Comparison of ENCODE assay signal across 17 cellular contexts in the genomic region with DNA sequence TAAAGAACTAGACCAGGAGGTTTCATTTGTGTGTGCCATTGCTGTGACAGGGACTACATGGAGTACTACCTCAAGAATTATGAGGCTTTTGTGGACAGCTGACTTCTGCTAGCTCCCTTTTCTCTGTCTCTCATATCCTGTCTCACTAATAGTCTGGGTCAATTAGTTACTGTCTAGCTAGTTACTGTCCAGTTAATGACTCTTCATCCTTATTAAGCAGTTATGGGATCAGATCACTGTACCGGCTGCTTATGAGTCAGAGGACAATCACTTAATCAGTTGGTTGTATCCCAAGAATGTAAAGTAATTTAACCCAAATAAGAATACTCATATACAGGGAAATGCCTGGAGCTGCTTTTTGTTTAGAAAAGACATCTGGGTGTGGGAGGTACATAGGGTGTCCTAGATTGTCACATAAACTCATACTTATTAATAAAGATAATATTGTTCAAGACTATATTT.
DNase-seq lines count a peak whose midpoint lies in the region; FAIRE-seq and TF ChIP-seq lines count a peak whose summit lies in the region.
"Had no signal": no experiment of that assay in that cellular context is flagged by ENCODE, and none has a peak within 500 bp of the region (broad histone marks: within the 10 kb centered on the region; RNA-seq: fewer than 3 reads in every experiment).

No MANE protein-coding gene starts in this region.

- no peak overlapping the region for H3K4me3 ChIP-seq in cardiac fibroblast (replicated peaks in 1 of 2; ENCODE audit: low read depth in 2 of 2, low read length in 2 of 2)
- H3K4me3 ChIP-seq: colonic mucosa, spleen, testis had no signal

- H3K4me1 Mint-ChIP-seq in mesothelial cell of epicardium (peaks cover 21% of the 10 kb centered on the region), endothelial cell (ENCODE audit: unreplicated experiment) (no peaks in the 10 kb centered on the region)
- H3K4me1 Mint-ChIP-seq: natural killer cell had no signal

- TF ChIP-seq CTCF in cardiac fibroblast (IDR thresholded peaks at IDR 0.05; ENCODE audit: low read depth, low read length) (no peak), mesothelial cell of epicardium (IDR thresholded peaks at IDR 0.05; ENCODE audit: unreplicated experiment) (no peak), endothelial cell (IDR thresholded peaks at IDR 0.05; ENCODE audit: unreplicated experiment) (no peak)

- no peak for FAIRE-seq in HTR-8/SVneo (lab: Jason Lieb, UNC)

- H3K27ac Mint-ChIP-seq in mesothelial cell of epicardium = peak overlapping the region; percentile 73
- H3K27ac Mint-ChIP-seq in endothelial cell (ENCODE audit: unreplicated experiment) = no peak overlapping the region
- H3K27ac Mint-ChIP-seq: activated CD8-positive, alpha-beta T cell treated with anti-CD3 and anti-CD28 coated beads, Interleukin-2, amount 10 ng/mL, durations not matched to agents 7 days and 5 days; natural killer cell had no signal

- peak; percentile 33 for DNase-seq in GM03348 (ENCODE audit: low spot score)
- peak; percentile 25 for DNase-seq in HTR-8/SVneo (ENCODE audit: insufficient read length, low spot score)
- peak; percentile 23 to 40 for DNase-seq in cardiac fibroblast (ENCODE audit: low read depth in 2 of 2)
- no peak for DNase-seq in mesothelial cell of epicardium (ENCODE audit: low spot score in 2 of 2, unreplicated experiment in 2 of 2)
- DNase-seq in endothelial cell (ENCODE audit: low spot score) = no peak
- no peak for DNase-seq in C1 segment of cervical spinal cord (lab: John Stamatoyannopoulos, UW)
- no peak for DNase-seq in activated effector memory CD4-positive, alpha-beta T cell treated with Interleukin-2 at 50 U/mL for 16 hours
- DNase-seq in stimulated activated CD4-positive, alpha-beta T cell treated with anti-CD3 and anti-CD28 coated beads, Interleukin-4, amount 100 ng/mL, for 1 hour = no peak
- DNase-seq: activated CD8-positive, alpha-beta T cell treated with anti-CD3 and anti-CD28 coated beads, Interleukin-2, amount 10 ng/mL, durations not matched to agents 7 days and 5 days; activated naive CD4-positive, alpha-beta T cell treated with anti-CD3 and anti-CD28 coated beads, Interleukin-2, amount 50 U/mL, for 16 hours; colonic mucosa; left colon; natural killer cell; NCI-H1092 treated with DMSO at 0.1 percent for 48 hours; NCI-H446 treated with DMSO at 0.1 percent for 48 hours; spleen; testis had no signal

- H3K4me3 Mint-ChIP-seq in mesothelial cell of epicardium (no peak overlapping the region), endothelial cell (ENCODE audit: unreplicated experiment) (no peak overlapping the region)
- H3K4me3 Mint-ChIP-seq: activated CD8-positive, alpha-beta T cell treated with anti-CD3 and anti-CD28 coated beads, Interleukin-2, amount 10 ng/mL, durations not matched to agents 7 days and 5 days; natural killer cell had no signal

- H3K27me3 Mint-ChIP-seq in mesothelial cell of epicardium (ENCODE audit: low read depth) (no peaks in the 10 kb centered on the region), endothelial cell (ENCODE audit: unreplicated experiment) (no peaks in the 10 kb centered on the region)

- peaks cover 3% of the 10 kb centered on the region for H3K9me3 Mint-ChIP-seq in mesothelial cell of epicardium
- no peaks in the 10 kb centered on the region for H3K9me3 Mint-ChIP-seq in endothelial cell (ENCODE audit: unreplicated experiment)

- peaks cover 32% of the 10 kb centered on the region for H3K36me3 Mint-ChIP-seq in mesothelial cell of epicardium
- no peaks in the 10 kb centered on the region for H3K36me3 Mint-ChIP-seq in endothelial cell (ENCODE audit: low read depth, unreplicated experiment)
- H3K36me3 Mint-ChIP-seq: natural killer cell had no signal

Comparison
In these comparisons a context has a peak if more than half of its experiments do, and no peak if none do; other contexts are left out.
1. DNase-seq: peak in GM03348 (single experiment), HTR-8/SVneo (single experiment) and cardiac fibroblast (2 of 2); none in mesothelial cell of epicardium (0 of 2), endothelial cell (single experiment), C1 segment of cervical spinal cord (0 of 14), activated effector memory CD4-positive, alpha-beta T cell treated with Interleukin-2 at 50 U/mL for 16 hours (single experiment) and stimulated activated CD4-positive, alpha-beta T cell treated with anti-CD3 and anti-CD28 coated beads, Interleukin-4, amount 100 ng/mL, for 1 hour (single experiment).